In genomic region chr4:53361451-53361850, GRCh38 we compare ENCODE assay signal across 22 cellular contexts. TPM values are rescaled to one million over a fixed set of nuclear protein-coding genes. Genes with fewer than 3 reads are reported as not detected.
A peak's percentile ranks its signal among the peaks of the same experiment; 100 is the strongest.
DNase-seq lines count a peak whose midpoint lies in the region; TF ChIP-seq lines count a peak whose summit lies in the region.
"Had no signal": no experiment of that assay in that cellular context is flagged by ENCODE, and none has a peak within 500 bp of the region (broad histone marks: within the 10 kb centered on the region; RNA-seq: fewer than 3 reads in every experiment).

No MANE protein-coding gene starts in this region.

- H3K36me3 ChIP-seq in adipocyte (ENCODE audit: control insufficient read depth, insufficient read depth, low read length, severe bottlenecking) (no peaks in the 10 kb centered on the region), endodermal cell (ENCODE audit: control insufficient read depth, insufficient read depth, low read length) (no peaks in the 10 kb centered on the region)
- H3K36me3 ChIP-seq: gastroesophageal sphincter, right atrium auricular region had no signal

- WGBS in endodermal cell (ENCODE audit: insufficient coverage in 1 of 2, insufficient read length in 1 of 2), 2 experiments = 83% methylated on average over 2 of the region's 3 CpGs; no CpG with 5 or more reads in 1 of the 2 experiments

- no peak overlapping the region for H3K4me3 Mint-ChIP-seq in endodermal cell
- H3K4me3 Mint-ChIP-seq: activated CD4-positive, alpha-beta memory T cell treated with anti-CD3 and anti-CD28 coated beads, Interleukin-2, amount 10 ng/mL, durations not matched to agents 7 days and 5 days; activated naive CD4-positive, alpha-beta T cell treated with anti-CD3 and anti-CD28 coated beads for 36 hours; CD14-positive monocyte; dendritic cell treated with granulocyte-macrophage colony-stimulating factor and Interleukin-4, amounts not matched to agents 40 ng/mL and 50 ng/mL, for 4 days; GM23338; WTC11 had no signal

- no peaks in the 10 kb centered on the region for H3K36me3 Mint-ChIP-seq in endodermal cell (ENCODE audit: low read depth)
- H3K36me3 Mint-ChIP-seq: WTC11 had no signal

- H3K27ac ChIP-seq in endodermal cell (ENCODE audit: low read depth, low read length) = no peak overlapping the region
- H3K27ac ChIP-seq: body of pancreas, gastroesophageal sphincter, right atrium auricular region had no signal

- H3K27ac Mint-ChIP-seq in endodermal cell = no peak overlapping the region
- H3K27ac Mint-ChIP-seq: activated CD4-positive, alpha-beta memory T cell treated with anti-CD3 and anti-CD28 coated beads, Interleukin-2, amount 10 ng/mL, durations not matched to agents 7 days and 5 days; dendritic cell treated with granulocyte-macrophage colony-stimulating factor and Interleukin-4, amounts not matched to agents 40 ng/mL and 50 ng/mL, for 4 days; GM23338; WTC11 had no signal

- H3K9ac ChIP-seq in adipocyte (ENCODE audit: low read length) = peak overlapping the region; percentile 27
- no peak overlapping the region for H3K9ac ChIP-seq in endodermal cell (ENCODE audit: extremely low read depth, low read length, poor library complexity, severe bottlenecking)

- H3K27me3 ChIP-seq in adipocyte (replicated peaks; ENCODE audit: control insufficient read depth, insufficient read depth, low read length) (no peaks in the 10 kb centered on the region), endodermal cell (ENCODE audit: control insufficient read depth, insufficient read depth, low read length, poor library complexity, severe bottlenecking) (no peaks in the 10 kb centered on the region)
- H3K27me3 ChIP-seq: body of pancreas, gastroesophageal sphincter, right atrium auricular region had no signal

- H3K4me1 Mint-ChIP-seq in endodermal cell = peaks cover 8% of the 10 kb centered on the region

- H3K4me1 ChIP-seq in adipocyte (ENCODE audit: control insufficient read depth, insufficient read depth, low read length) (peaks cover 52% of the 10 kb centered on the region), endodermal cell (ENCODE audit: control insufficient read depth, insufficient read depth, low read length) (no peaks in the 10 kb centered on the region)

- H3K9me3 ChIP-seq in adipocyte (ENCODE audit: control insufficient read depth, low read length) (no peaks in the 10 kb centered on the region), endodermal cell (ENCODE audit: control insufficient read depth, low read length) (no peaks in the 10 kb centered on the region)
- H3K9me3 ChIP-seq: body of pancreas, gastroesophageal sphincter, right atrium auricular region had no signal

- TF ChIP-seq CTCF in AG09309 (IDR thresholded peaks at IDR 0.05; ENCODE audit: control insufficient read depth, insufficient read depth, low read depth, low read length, missing control alignments) (no peak), HFF-Myc (IDR thresholded peaks at IDR 0.05; ENCODE audit: low read depth, low read length, missing control alignments) (no peak), fibroblast of mammary gland (conservative IDR thresholded peaks at IDR 0.05; ENCODE audit: control insufficient read depth, insufficient read depth, low read depth, low read length) (no peak), endodermal cell (conservative IDR thresholded peaks at IDR 0.05) (no peak)

- H3K27me3 Mint-ChIP-seq in endodermal cell (ENCODE audit: insufficient read depth) = no peaks in the 10 kb centered on the region
- H3K27me3 Mint-ChIP-seq: activated CD4-positive, alpha-beta memory T cell treated with anti-CD3 and anti-CD28 coated beads, Interleukin-2, amount 10 ng/mL, durations not matched to agents 7 days and 5 days; dendritic cell treated with granulocyte-macrophage colony-stimulating factor and Interleukin-4, amounts not matched to agents 40 ng/mL and 50 ng/mL, for 4 days; IgD-negative memory B cell had no signal

- H3K4me3 ChIP-seq in AG09309 (ENCODE audit: control insufficient read depth, low read depth, low read length) (no peak overlapping the region; the same call in 1 of the 2 replicates), HFF-Myc (replicated peaks; ENCODE audit: low read depth, low read length) (peak overlapping the region; percentile 96), adipocyte (ENCODE audit: low read length) (peak overlapping the region; percentile 98), fibroblast of mammary gland (ENCODE audit: control insufficient read depth, low read depth, low read length) (no peak overlapping the region), endodermal cell (ENCODE audit: low read length) (no peak overlapping the region)
- H3K4me3 ChIP-seq: body of pancreas, gastroesophageal sphincter, GM23338, lung, right atrium auricular region had no signal

- no peaks in the 10 kb centered on the region for H3K9me3 Mint-ChIP-seq in endodermal cell
- H3K9me3 Mint-ChIP-seq: activated CD4-positive, alpha-beta memory T cell treated with anti-CD3 and anti-CD28 coated beads, Interleukin-2, amount 10 ng/mL, durations not matched to agents 7 days and 5 days; activated naive CD4-positive, alpha-beta T cell treated with anti-CD3 and anti-CD28 coated beads for 36 hours; dendritic cell treated with granulocyte-macrophage colony-stimulating factor and Interleukin-4, amounts not matched to agents 40 ng/mL and 50 ng/mL, for 4 days; GM23338; IgD-negative memory B cell; WTC11 had no signal

- peak; percentile 13 for DNase-seq in AG09309 (ENCODE audit: low read depth)
- DNase-seq in HFF-Myc (ENCODE audit: extremely low read depth, low read depth) = no peak
- peak; percentile 33 for DNase-seq in adipocyte (ENCODE audit: low read depth)
- DNase-seq in fibroblast of mammary gland (ENCODE audit: low read depth) = peak; percentile 28
- DNase-seq in NOMO-1 treated with DMSO at 0.1 percent for 48 hours (lab: John Stamatoyannopoulos, UW; ENCODE audit: unreplicated experiment) = no peak
- no peak for DNase-seq in cerebellum (ENCODE audit: low spot score)
- no peak for DNase-seq in endodermal cell
- DNase-seq in anterior cingulate cortex (lab: John Stamatoyannopoulos, UW) = no peak
- DNase-seq: activated CD4-positive, alpha-beta memory T cell treated with anti-CD3 and anti-CD28 coated beads, Interleukin-2, amount 10 ng/mL, durations not matched to agents 7 days and 5 days; activated naive CD4-positive, alpha-beta T cell treated with anti-CD3 and anti-CD28 coated beads for 36 hours; body of pancreas; NCI-H1694; NCI-H345; nucleus accumbens had no signal

RNA-seq across cellular contexts. Expression of gene SCFD2, which starts 4.4 kb away (rescaled TPM):
- total RNA-seq in cerebellum (24.7 TPM), endodermal cell (1 to 10 TPM; 5.7 to 6.5 TPM)
- 6.2 TPM for polyA plus RNA-seq in endodermal cell (2013, experiment 1 of 2)
- polyA plus RNA-seq in endodermal cell (2013, experiment 2 of 2) = 6.2 TPM

RNA-seq across cellular contexts. Expression of gene FIP1L1, which starts 16.0 kb away (rescaled TPM):
- total RNA-seq in cerebellum (95.3 TPM), endodermal cell (10 to 100 TPM; 79.2 to 88.8 TPM)
- polyA plus RNA-seq in endodermal cell (2013, experiment 1 of 2) = 60.8 TPM
- 54.2 TPM for polyA plus RNA-seq in endodermal cell (2013, experiment 2 of 2)

Comparison
In these comparisons a context has a peak if more than half of its experiments do, and no peak if none do; other contexts are left out.
1. DNase-seq: peak in AG09309 (single experiment), adipocyte (single experiment) and fibroblast of mammary gland (single experiment); none in HFF-Myc (single experiment), NOMO-1 treated with DMSO at 0.1 percent for 48 hours (single experiment), cerebellum (single experiment), endodermal cell (single experiment) and anterior cingulate cortex (0 of 58).
2. H3K4me3 ChIP-seq: peak in HFF-Myc (single experiment) and adipocyte (single experiment); none in AG09309 (single experiment), fibroblast of mammary gland (single experiment) and endodermal cell (single experiment).